ENCODE assay signal across 12 cellular contexts in genomic region chr19:23698711-23699520, GRCh38. TPM values are rescaled to one million over a fixed set of nuclear protein-coding genes. Genes with fewer than 3 reads are reported as not detected.
DNase-seq lines count a peak whose midpoint lies in the region; ATAC-seq and TF ChIP-seq lines count a peak whose summit lies in the region.
"Had no signal": no experiment of that assay in that cellular context is flagged by ENCODE, and none has a peak within 500 bp of the region (broad histone marks: within the 10 kb centered on the region; RNA-seq: fewer than 3 reads in every experiment).

No MANE protein-coding gene starts in this region.

- H3K4me1 Mint-ChIP-seq in activated naive CD4-positive, alpha-beta T cell treated with anti-CD3 and anti-CD28 coated beads for 36 hours (ENCODE audit: low read depth), result no peaks in the 10 kb centered on the region
- no peaks in the 10 kb centered on the region for H3K4me1 Mint-ChIP-seq in activated naive CD4-positive, alpha-beta T cell treated with anti-CD3 and anti-CD28 coated beads, Interleukin-2, amount 10 ng/mL, durations not matched to agents 7 days and 5 days

- H3K27me3 ChIP-seq in esophagus (ENCODE audit: control insufficient read depth in 1 of 2, insufficient read depth in 2 of 2, low read length in 2 of 2) (no peaks in the 10 kb centered on the region), upper lobe of right lung (no peaks in the 10 kb centered on the region), tibial artery (no peaks in the 10 kb centered on the region)
- H3K27me3 ChIP-seq: upper lobe of left lung had no signal

- H3K36me3 ChIP-seq in esophagus (ENCODE audit: control insufficient read depth in 2 of 2, insufficient read depth in 2 of 2, low read length in 1 of 2) (no peaks in the 10 kb centered on the region), upper lobe of right lung (no peaks in the 10 kb centered on the region), tibial artery (no peaks in the 10 kb centered on the region)
- H3K36me3 ChIP-seq: upper lobe of left lung had no signal

- H3K9me3 ChIP-seq in esophagus (ENCODE audit: control insufficient read depth in 2 of 2, insufficient read depth in 1 of 2, low read depth in 1 of 2, low read length in 1 of 2), result no peaks in the 10 kb centered on the region
- H3K9me3 ChIP-seq in upper lobe of right lung, result no peaks in the 10 kb centered on the region
- H3K9me3 ChIP-seq in tibial artery, result no peaks in the 10 kb centered on the region
- H3K9me3 ChIP-seq: upper lobe of left lung had no signal

- TF ChIP-seq CTCF in upper lobe of right lung (IDR thresholded peaks at IDR 0.05), result no peak
- TF ChIP-seq CTCF in tibial artery (IDR thresholded peaks at IDR 0.05), result no peak

- H3K27ac ChIP-seq in esophagus (ENCODE audit: low read depth in 2 of 2, low read length in 1 of 2), result peak overlapping the region; percentile 58 to 68
- no peak overlapping the region for H3K27ac ChIP-seq in upper lobe of right lung
- no peak overlapping the region for H3K27ac ChIP-seq in tibial artery
- H3K27ac ChIP-seq: KMS-11, upper lobe of left lung had no signal

- H3K27ac Mint-ChIP-seq in activated naive CD4-positive, alpha-beta T cell treated with anti-CD3 and anti-CD28 coated beads for 36 hours, result no peak overlapping the region
- H3K27ac Mint-ChIP-seq in activated naive CD4-positive, alpha-beta T cell treated with anti-CD3 and anti-CD28 coated beads, Interleukin-2, amount 10 ng/mL, durations not matched to agents 7 days and 5 days, result no peak overlapping the region

- H3K4me1 ChIP-seq in esophagus (ENCODE audit: control insufficient read depth in 2 of 2, insufficient read depth in 2 of 2, low read length in 1 of 2) (no peaks in the 10 kb centered on the region), upper lobe of right lung (no peaks in the 10 kb centered on the region), tibial artery (no peaks in the 10 kb centered on the region)
- H3K4me1 ChIP-seq: upper lobe of left lung had no signal

- ATAC-seq in upper lobe of right lung (peak; percentile 21), GM18867 (IDR thresholded peaks at IDR 0.05; ENCODE audit: unreplicated experiment) (no peak), GM18498 (IDR thresholded peaks at IDR 0.05; ENCODE audit: unreplicated experiment) (no peak)

- peaks cover 2% of the 10 kb centered on the region for H3K27me3 Mint-ChIP-seq in activated naive CD4-positive, alpha-beta T cell treated with anti-CD3 and anti-CD28 coated beads for 36 hours (ENCODE audit: low read depth)
- H3K27me3 Mint-ChIP-seq in activated naive CD4-positive, alpha-beta T cell treated with anti-CD3 and anti-CD28 coated beads, Interleukin-2, amount 10 ng/mL, durations not matched to agents 7 days and 5 days, result no peaks in the 10 kb centered on the region

- H3K9me3 Mint-ChIP-seq in activated naive CD4-positive, alpha-beta T cell treated with anti-CD3 and anti-CD28 coated beads for 36 hours, result peaks cover 12% of the 10 kb centered on the region
- H3K9me3 Mint-ChIP-seq in activated naive CD4-positive, alpha-beta T cell treated with anti-CD3 and anti-CD28 coated beads, Interleukin-2, amount 10 ng/mL, durations not matched to agents 7 days and 5 days, result peaks cover 24% of the 10 kb centered on the region

- 42 to 58% methylated on average over 6 of the region's 6 CpGs for WGBS in esophagus, 2 donors

- H3K4me3 ChIP-seq in esophagus (ENCODE audit: low read depth in 1 of 2, low read length in 2 of 2) (no peak overlapping the region), upper lobe of right lung (no peak overlapping the region), tibial artery (no peak overlapping the region)
- H3K4me3 ChIP-seq: upper lobe of left lung had no signal

- CTCF ChIA-PET in activated naive CD4-positive, alpha-beta T cell treated with anti-CD3 and anti-CD28 coated beads for 36 hours (lab: Charles Lee), result no interaction called here
- CTCF ChIA-PET in activated naive CD4-positive, alpha-beta T cell treated with anti-CD3 and anti-CD28 coated beads, Interleukin-2, amount 10 ng/mL, durations not matched to agents 7 days and 5 days (lab: Charles Lee), result no interaction called here

- peak overlapping the region; percentile 29 for H3K4me3 Mint-ChIP-seq in activated naive CD4-positive, alpha-beta T cell treated with anti-CD3 and anti-CD28 coated beads for 36 hours
- H3K4me3 Mint-ChIP-seq in activated naive CD4-positive, alpha-beta T cell treated with anti-CD3 and anti-CD28 coated beads, Interleukin-2, amount 10 ng/mL, durations not matched to agents 7 days and 5 days, result no peak overlapping the region

- H3K36me3 Mint-ChIP-seq in activated naive CD4-positive, alpha-beta T cell treated with anti-CD3 and anti-CD28 coated beads for 36 hours (ENCODE audit: low read depth), result peaks cover 7% of the 10 kb centered on the region
- no peaks in the 10 kb centered on the region for H3K36me3 Mint-ChIP-seq in activated naive CD4-positive, alpha-beta T cell treated with anti-CD3 and anti-CD28 coated beads, Interleukin-2, amount 10 ng/mL, durations not matched to agents 7 days and 5 days

- DNase-seq in activated naive CD4-positive, alpha-beta T cell treated with anti-CD3 and anti-CD28 coated beads for 36 hours, result no peak
- DNase-seq in activated naive CD4-positive, alpha-beta T cell treated with anti-CD3 and anti-CD28 coated beads, Interleukin-2, amount 10 ng/mL, durations not matched to agents 7 days and 5 days, result no peak
- DNase-seq in NCI-H82 treated with DMSO at 0.1 percent for 48 hours (lab: John Stamatoyannopoulos, UW; ENCODE audit: unreplicated experiment) (peak; percentile 85), upper lobe of right lung (no peak), tibial artery (no peak)
- DNase-seq: activated naive CD4-positive, alpha-beta T cell treated with Interleukin-2 at 50 U/mL for 16 hours; stimulated activated CD4-positive, alpha-beta T cell treated with anti-CD3 and anti-CD28 coated beads, Interleukin-4, amount 100 ng/mL, for 1 hour; upper lobe of left lung had no signal

- intact Hi-C loops in activated naive CD4-positive, alpha-beta T cell treated with anti-CD3 and anti-CD28 coated beads for 36 hours (cut with micrococcal nuclease), result no loop called here
- intact Hi-C loops in upper lobe of right lung (cut with DNase I) (no loop called here), tibial artery (cut with DNase I; ENCODE audit: low total_unique reads) (no loop called here)

RNA-seq across cellular contexts. Expression of gene ZNF675, which starts 11.9 kb away (rescaled TPM):
- 10 to 100 TPM; 23.8 to 25.2 TPM for total RNA-seq in activated naive CD4-positive, alpha-beta T cell treated with anti-CD3 and anti-CD28 coated beads for 36 hours
- 1 to 10 TPM; 4.8 to 7.3 TPM for polyA plus RNA-seq in esophagus
- total RNA-seq in upper lobe of right lung, result 12.9 TPM

RNA-seq across cellular contexts. Expression of gene ZNF681, which starts 59.8 kb away (rescaled TPM):
- total RNA-seq in activated naive CD4-positive, alpha-beta T cell treated with anti-CD3 and anti-CD28 coated beads for 36 hours, result 1 to 10 TPM; 3.1 to 5.1 TPM
- polyA plus RNA-seq in esophagus, result 1 to 10 TPM in 1 of 2 donors, under 1 TPM in 1; 0.67 to 1.4 TPM
- total RNA-seq in upper lobe of right lung, result 1.9 TPM

Comparison
In these comparisons a context has a peak if more than half of its experiments do, and no peak if none do; other contexts are left out.
1. H3K27ac ChIP-seq: peak in esophagus (2 of 2); none in upper lobe of right lung (single experiment) and tibial artery (0 of 2).